In the genomic region with DNA sequence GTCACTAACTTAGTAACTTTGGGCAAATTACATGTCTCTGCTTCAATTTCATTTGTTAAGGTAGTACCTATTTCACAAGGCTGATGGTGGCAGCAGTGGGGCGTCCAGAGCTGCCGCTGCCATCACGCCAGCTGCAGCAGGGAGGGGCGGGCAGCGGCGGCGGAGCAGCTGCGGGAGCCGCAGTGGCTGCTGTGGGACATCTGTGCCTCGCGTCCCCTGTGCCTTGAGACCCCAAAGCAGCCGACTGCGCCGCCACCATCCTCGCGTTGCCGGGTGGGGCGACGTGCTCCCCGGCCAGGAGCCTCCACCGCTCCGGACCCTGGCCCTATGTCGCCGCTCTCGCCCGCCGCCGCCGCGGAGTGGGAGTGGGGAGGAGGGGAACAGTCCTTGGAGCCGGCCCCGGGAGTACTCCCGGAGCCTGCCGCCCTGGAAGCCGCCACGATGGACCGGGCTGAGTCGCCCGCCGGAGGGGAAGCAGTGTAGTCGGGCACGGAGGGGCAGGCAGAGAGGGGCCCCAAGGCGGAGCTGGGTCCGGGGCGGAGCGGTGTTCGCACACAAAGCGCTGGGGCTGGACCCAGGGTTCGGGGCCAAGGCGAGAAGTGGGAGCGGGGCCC, we compare ENCODE assay signal across 8 cellular contexts. TPM values are rescaled to one million over a fixed set of nuclear protein-coding genes. Genes with fewer than 3 reads are reported as not detected.
DNase-seq lines count a peak whose midpoint lies in the region; ATAC-seq and TF ChIP-seq lines count a peak whose summit lies in the region.

No MANE protein-coding gene starts in this region.

- peak; percentile 36 to 47 (median 45) for DNase-seq in CD4-positive, alpha-beta memory T cell
- DNase-seq in NCI-H510A treated with DMSO at 0.1 percent for 48 hours (lab: John Stamatoyannopoulos, UW) (peak; percentile 56), activated T-cell treated with anti-CD3 and anti-CD28 coated beads for 1 hour (ENCODE audit: low read depth) (peak; percentile 46), epithelial cell of prostate (ENCODE audit: low read depth, low spot score) (peak; percentile 10), midbrain (lab: John Stamatoyannopoulos, UW) (peak; percentile 85)
- DNase-seq in stimulated activated CD8-positive, alpha-beta memory T cell treated with anti-CD3 and anti-CD28 coated beads, Interleukin-4, amount 100 ng/mL, for 48 hours: peak; percentile 64

- peaks cover 6 to 13% (median 8%) of the 10 kb centered on the region in 4 donors for H3K4me1 Mint-ChIP-seq in CD4-positive, alpha-beta memory T cell

- intact Hi-C loops in CD4-positive, alpha-beta memory T cell (cut with micrococcal nuclease): no loop called here

- POLR2A ChIA-PET in CD4-positive, alpha-beta memory T cell (lab: Charles Lee; ENCODE audit: partially characterized antibody): interaction anchor here (0.6 to 1.6 kb wide), 3 partner anchors 15 to 126 kb away, joined by 4 to 10 read pairs (median 4); a partner anchor contains a TSS

- peaks cover 0 to 38% of the 10 kb centered on the region in 2 donors for H3K36me3 Mint-ChIP-seq in CD4-positive, alpha-beta memory T cell

- no peaks in the 10 kb centered on the region for H3K36me3 ChIP-seq in CD4-positive, alpha-beta memory T cell (ENCODE audit: insufficient read depth, low read length)

- peak overlapping the region; percentile 71 to 87 (median 80) for H3K4me3 Mint-ChIP-seq in CD4-positive, alpha-beta memory T cell

- H3K9me3 Mint-ChIP-seq in CD4-positive, alpha-beta memory T cell: no peaks in the 10 kb centered on the region

- H3K4me1 ChIP-seq in CD4-positive, alpha-beta memory T cell (ENCODE audit: insufficient read depth, low read length): peaks cover 8% of the 10 kb centered on the region

- H3K27me3 ChIP-seq in CD4-positive, alpha-beta memory T cell (ENCODE audit: insufficient read depth, low read length): no peaks in the 10 kb centered on the region

- H3K27ac Mint-ChIP-seq in CD4-positive, alpha-beta memory T cell: peak overlapping the region in 4 of 7 donors; percentile 1 to 72 (median 18)

- H3K4me3 ChIP-seq in CD4-positive, alpha-beta memory T cell (ENCODE audit: low read length in 2 of 2): peak overlapping the region in 1 of 2 donors; percentile 40

- peak; percentile 66 for ATAC-seq in GM21786 (IDR thresholded peaks at IDR 0.05; ENCODE audit: unreplicated experiment)
- ATAC-seq in GM18505 (IDR thresholded peaks at IDR 0.05; ENCODE audit: unreplicated experiment): no peak

- H3K27ac ChIP-seq in CD4-positive, alpha-beta memory T cell (ENCODE audit: low read depth, low read length): peak overlapping the region; percentile 15
- peak overlapping the region; percentile 93 for H3K27ac ChIP-seq in epithelial cell of prostate

- CTCF ChIA-PET in CD4-positive, alpha-beta memory T cell (lab: Charles Lee; ENCODE audit: partially characterized antibody): interaction anchor here (0.5 to 1.9 kb wide), 19 partner anchors 8 to 407 kb away, joined by 3 to 14 read pairs (median 3); a partner anchor contains a TSS

- H3K9me3 ChIP-seq in CD4-positive, alpha-beta memory T cell (ENCODE audit: control insufficient read depth in 1 of 2, low read length in 2 of 2): no peaks in the 10 kb centered on the region

- TF ChIP-seq POLR2A in GM18505 (IDR thresholded peaks at IDR 0.05; ENCODE audit: borderline replicate concordance, extremely low read depth, insufficient read depth, insufficient read length): no peak

- H3K27me3 Mint-ChIP-seq in CD4-positive, alpha-beta memory T cell: no peaks in the 10 kb centered on the region

RNA-seq across cellular contexts. Expression of a gene that starts 51.4 kb away (rescaled TPM):
- 1 to 10 TPM; 3.0 to 3.1 TPM for total RNA-seq in CD4-positive, alpha-beta memory T cell
- 1 to 10 TPM in 1 of 2 donors, not detected in 1; 3.2 TPM for polyA plus RNA-seq in CD4-positive, alpha-beta memory T cell

Comparison
In these comparisons a context has a peak if more than half of its experiments do, and no peak if none do; other contexts are left out.
1. DNase-seq: peak in every context shown above with its lines; median percentile 85 in midbrain; 64 in stimulated activated CD8-positive, alpha-beta memory T cell treated with anti-CD3 and anti-CD28 coated beads, Interleukin-4, amount 100 ng/mL, for 48 hours; 56 in NCI-H510A treated with DMSO at 0.1 percent for 48 hours; 46 in activated T-cell treated with anti-CD3 and anti-CD28 coated beads for 1 hour; 45 in CD4-positive, alpha-beta memory T cell; 10 in epithelial cell of prostate.